In the genomic region with DNA sequence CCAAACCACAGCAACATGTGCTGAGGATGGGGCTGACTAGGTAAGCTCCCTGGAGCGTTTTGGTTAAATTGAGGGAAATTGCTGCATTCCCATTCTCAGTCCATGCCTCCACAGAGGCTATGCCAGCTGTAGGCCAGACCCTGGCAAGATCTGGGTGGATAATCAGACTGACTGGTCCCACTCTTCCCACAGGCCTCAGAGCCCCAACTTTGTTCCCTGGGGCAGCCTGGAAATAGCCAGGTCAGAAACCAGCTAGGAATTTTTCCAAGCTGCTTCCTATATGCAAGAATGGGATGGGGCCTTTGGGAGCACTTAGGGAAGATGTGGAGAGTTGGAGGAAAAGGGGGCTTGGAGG, we compare ENCODE assay signal across 34 cellular contexts. TPM values are rescaled to one million over a fixed set of nuclear protein-coding genes. Genes with fewer than 3 reads are reported as not detected.
DNase-seq lines count a peak whose midpoint lies in the region; ATAC-seq, FAIRE-seq and TF ChIP-seq lines count a peak whose summit lies in the region.
"Had no signal": no experiment of that assay in that cellular context is flagged by ENCODE, and none has a peak within 500 bp of the region (broad histone marks: within the 10 kb centered on the region; RNA-seq: fewer than 3 reads in every experiment).

No MANE protein-coding gene starts in this region.

- intact Hi-C loops in HepG2 (cut with micrococcal nuclease; ENCODE audit: unreplicated experiment) (loop anchor here (2.0 to 10.0 kb wide), 2 partner anchors 44 to 1866 kb away; no protein-coding TSS in a partner anchor), right lobe of liver (cut with DNase I) (loop anchor here (5.0 to 10.0 kb wide), 2 partner anchors 54 to 309 kb away; no protein-coding TSS in a partner anchor), aorta (cut with DNase I) (loop anchor here (2.0 to 5.0 kb wide), 3 partner anchors 100 to 310 kb away; no protein-coding TSS in a partner anchor)

- no peaks in the 10 kb centered on the region for H3K9me3 ChIP-seq in HepG2 (ENCODE audit: low read length)
- H3K9me3 ChIP-seq in right lobe of liver = no peaks in the 10 kb centered on the region
- no peaks in the 10 kb centered on the region for H3K9me3 ChIP-seq in osteoblast (ENCODE audit: low read depth, low read length)
- H3K9me3 ChIP-seq in aorta (ENCODE audit: control insufficient read depth, low read length) = no peaks in the 10 kb centered on the region
- H3K9me3 ChIP-seq: BE2C, mucosa of descending colon, ovary, SJSA1, thyroid gland had no signal

- no TSS peak for BruUV-seq in HepG2 (replicated peaks; lab: Mats Ljungman, UMichigan)

- H3K27me3 ChIP-seq in HepG2 (ENCODE audit: control insufficient read depth in 1 of 2, insufficient read depth in 2 of 2, low read length in 2 of 2) (no peaks in the 10 kb centered on the region; a peak in 1 of 5 replicates), right lobe of liver (no peaks in the 10 kb centered on the region), osteoblast (ENCODE audit: insufficient read depth, low read length) (no peaks in the 10 kb centered on the region), aorta (ENCODE audit: control insufficient read depth in 1 of 2, insufficient read depth in 2 of 2, low read length in 1 of 2) (peaks cover 0 to 1% of the 10 kb centered on the region in 2 donors)
- H3K27me3 ChIP-seq: BE2C, ovary, SJSA1, thyroid gland had no signal

- H3K4me3 ChIP-seq in HepG2 (replicated peaks in 1 of 3; ENCODE audit: insufficient read depth in 1 of 3, low read depth in 2 of 3, low read length in 3 of 3) (peak overlapping the region; percentile 21 to 98 (median 90); a peak in 5 of 6 replicates), right lobe of liver (no peak overlapping the region), fibroblast of the aortic adventitia (ENCODE audit: low read depth, low read length) (no peak overlapping the region), osteoblast (ENCODE audit: insufficient read depth, low read length) (no peak overlapping the region), aorta (ENCODE audit: low read length in 2 of 2) (no peak overlapping the region)
- H3K4me3 ChIP-seq: GM12878, lung, mucosa of descending colon, SJSA1, thyroid gland had no signal

- in situ Hi-C loops in HepG2 (cut with HindIII; ENCODE audit: extremely low pct_ligation_motif_present, low pct_unique_long_range_greater_than_20kb) = loop anchor here (5.0 kb wide), 1 partner anchor 46 kb away; no protein-coding TSS in a partner anchor

- no peak for TF ChIP-seq POLR2A in HepG2 (IDR thresholded peaks at IDR 0.05; ENCODE audit: insufficient read depth in 1 of 2, low read depth in 2 of 2, low read length in 2 of 2)
- no peak for TF ChIP-seq POLR2A in right lobe of liver (IDR thresholded peaks at IDR 0.05)

- FAIRE-seq in HepG2 (lab: Jason Lieb, UNC) = no peak
- FAIRE-seq: bronchial epithelial cell, colon, GM12878, keratinocyte had no signal

- POLR2A ChIA-PET in HepG2 (lab: Yijun Ruan, JAX) = interaction anchor here (0.8 to 4.5 kb wide), 10 partner anchors 20 to 311 kb away, joined by 3 to 59 read pairs (median 12); a partner anchor contains a TSS

- no peak for TF ChIP-seq RAD21 in HepG2 (CRISPR knock-in tag; IDR thresholded peaks at IDR 0.05)

- no CpG with 5 or more reads among the region's 1 CpG for WGBS in HepG2 (ENCODE audit: low lambda C conversion rate)
- WGBS in right lobe of liver (ENCODE audit: insufficient coverage, low coverage, low lambda C conversion rate, missing lambda C conversion rate) = 33% methylated on average over 1 of the region's 1 CpG
- 69 to 71% methylated on average over 1 of the region's 1 CpG for whole genome bisulfite sequencing in aorta, 2 donors

- DNase-seq in HepG2 (ENCODE audit: low spot score) = no peak
- no peak for DNase-seq in right lobe of liver
- peak; percentile 45 for DNase-seq in fibroblast of the aortic adventitia (ENCODE audit: low read depth)
- peak; percentile 51 for DNase-seq in osteoblast (ENCODE audit: insufficient read length, low spot score, missing footprints)
- peak; percentile 17 to 43 for DNase-seq in aorta
- DNase-seq in activated gamma-delta T cell treated with Interleukin-2 at 50 U/mL for 16 hours = no peak
- no peak for DNase-seq in activated naive CD4-positive, alpha-beta T cell (lab: John Stamatoyannopoulos, UW)
- DNase-seq in T-helper 1 cell = no peak
- DNase-seq: ACHN; activated CD4-positive, alpha-beta T cell treated with anti-CD3 and anti-CD28 coated beads for 36 hours; activated CD8-positive, alpha-beta T cell treated with anti-CD3 and anti-CD28 coated beads, Interleukin-2, amount 10 ng/mL, durations not matched to agents 7 days and 5 days; activated naive CD4-positive, alpha-beta T cell treated with anti-CD3 and anti-CD28 coated beads, Interleukin-2, amount 50 U/mL, for 16 hours; amniotic stem cell; CD8-positive, alpha-beta T cell; effector CD4-positive, alpha-beta T cell; glutamatergic neuron; H7; Karpas-422; MV-4-11; NCI-H2107; nephron progenitor cell; stimulated activated CD8-positive, alpha-beta memory T cell treated with anti-CD3 and anti-CD28 coated beads, Interleukin-4, amount 100 ng/mL, for 48 hours; T1000 had no signal

- H2AFZ ChIP-seq in HepG2 (ENCODE audit: low read length) (no peak overlapping the region), osteoblast (ENCODE audit: low read length) (no peak overlapping the region)

- H3K79me2 ChIP-seq in HepG2 (ENCODE audit: insufficient read depth, low read length) = peaks cover 33% of the 10 kb centered on the region
- peaks cover 34% of the 10 kb centered on the region for H3K79me2 ChIP-seq in osteoblast (ENCODE audit: insufficient read depth, low read length)

- H3K9ac ChIP-seq in HepG2 (ENCODE audit: insufficient read depth, low read depth, low read length) = peak overlapping the region; percentile 13; the same call in 1 of the 2 replicates

- CTCF ChIA-PET in HepG2 (lab: Yijun Ruan, JAX; ENCODE audit: low intra/inter-chr PET ratio, low total read pairs) = interaction anchor here (0.9 to 3.3 kb wide), 6 partner anchors 29 to 308 kb away, joined by 3 to 33 read pairs (median 11); no protein-coding TSS in a partner anchor

- H3K4me1 ChIP-seq in HepG2 (ENCODE audit: insufficient read depth, low read length) (peaks cover 64% of the 10 kb centered on the region), right lobe of liver (peaks cover 0 to 26% (median 9%) of the 10 kb centered on the region in 4 donors), osteoblast (ENCODE audit: insufficient read depth, low read length) (peaks cover 31% of the 10 kb centered on the region), aorta (ENCODE audit: control insufficient read depth in 1 of 2, insufficient read depth in 2 of 2, low read length in 2 of 2) (no peaks in the 10 kb centered on the region)

- H4K20me1 ChIP-seq in HepG2 (ENCODE audit: insufficient read depth, low read length) = peaks cover 22% of the 10 kb centered on the region
- peaks cover 22% of the 10 kb centered on the region for H4K20me1 ChIP-seq in osteoblast (ENCODE audit: insufficient read depth, low read length)

- TF ChIP-seq CTCF in HepG2 (CRISPR knock-in tag; IDR thresholded peaks at IDR 0.05) (no peak), right lobe of liver (IDR thresholded peaks at IDR 0.05) (no peak), fibroblast of the aortic adventitia (IDR thresholded peaks at IDR 0.05; ENCODE audit: insufficient read depth, low read length) (no peak), osteoblast (IDR thresholded peaks at IDR 0.05; ENCODE audit: extremely low read depth, low read depth, low read length) (no peak)

- H3K4me2 ChIP-seq in HepG2 (ENCODE audit: low read depth, low read length) (peak overlapping the region; percentile 79), osteoblast (ENCODE audit: insufficient read depth, low read length) (peak overlapping the region; percentile 34)

- H3K36me3 ChIP-seq in HepG2 (replicated peaks in 1 of 2; ENCODE audit: control insufficient read depth in 1 of 2, insufficient read depth in 2 of 2, low read length in 2 of 2) (peaks cover 0 to under 1% of the 10 kb centered on the region in 2 experiments; a peak in 1 of 5 replicates), right lobe of liver (no peaks in the 10 kb centered on the region), osteoblast (ENCODE audit: insufficient read depth, low read length) (peaks cover 7% of the 10 kb centered on the region), aorta (ENCODE audit: control insufficient read depth in 1 of 2, insufficient read depth in 2 of 2, low read length in 1 of 2) (no peaks in the 10 kb centered on the region)
- H3K36me3 ChIP-seq: ovary had no signal

- ATAC-seq in HepG2 = no peak
- no peak for ATAC-seq in right lobe of liver
- no peak for ATAC-seq in aorta (ENCODE audit: low FRiP score)
- ATAC-seq: activated CD4-positive, alpha-beta T cell treated with anti-CD3 and anti-CD28 coated beads for 36 hours; activated CD8-positive, alpha-beta T cell treated with anti-CD3 and anti-CD28 coated beads, Interleukin-2, amount 10 ng/mL, durations not matched to agents 7 days and 5 days; CD8-positive, alpha-beta T cell; GM12878; mucosa of descending colon; Panc1 had no signal

- no peak overlapping the region for H3K27ac ChIP-seq in HepG2 (ENCODE audit: extremely low read length, insufficient read depth, low read length)
- H3K27ac ChIP-seq in right lobe of liver = peak overlapping the region in 1 of 3 donors; percentile 96
- H3K27ac ChIP-seq in osteoblast (ENCODE audit: low read depth, low read length) = peak overlapping the region; percentile 79
- H3K27ac ChIP-seq in aorta (ENCODE audit: low read depth in 1 of 2, low read length in 2 of 2) = no peak overlapping the region
- H3K27ac ChIP-seq: SJSA1 had no signal

- TF ChIP-seq EP300 in HepG2 (IDR thresholded peaks at IDR 0.05; ENCODE audit: low read depth in 2 of 2, low read length in 2 of 2) (no peak), HepG2 (CRISPR knock-in tag; IDR thresholded peaks at IDR 0.05; ENCODE audit: borderline replicate concordance) (no peak)

RNA-seq across cellular contexts. Expression of a gene that starts 1.5 kb away (rescaled TPM):
- total RNA-seq in HepG2 (2016; rRNA removed; fragmentation: Illumina TruSeq; extraction: Trizol) (34.1 and 68.1 TPM in 2 replicates), right lobe of liver (100 to 1,000 TPM in 5 of 6 experiments, 10 to 100 TPM in 1; 91.3 to 571 (median 132) TPM), fibroblast of the aortic adventitia (ENCODE audit: low replicate concordance) (98.9 and 163 TPM in 2 replicates), osteoblast (152 and 193 TPM in 2 replicates), aorta (100 to 1,000 TPM; 107 to 247 TPM)
- 13.4 and 14.2 TPM in 2 replicates for total RNA-seq in HepG2 (2016; cell fraction: cytosol; rRNA removed; fragmentation: Illumina TruSeq; extraction: Trizol; ENCODE audit: low read depth)
- 26.8 and 72.7 TPM in 2 replicates for total RNA-seq in HepG2 (2016; cell fraction: insoluble cytoplasmic fraction; rRNA removed; fragmentation: Illumina TruSeq; extraction: Trizol)
- 33.1 and 34.4 TPM in 2 replicates for total RNA-seq in HepG2 (2016; cell fraction: membrane; rRNA removed; fragmentation: Illumina TruSeq; extraction: Trizol)
- 81.5 and 95.8 TPM in 2 replicates for total RNA-seq in HepG2 (2016; cell fraction: nucleus; rRNA removed; fragmentation: Illumina TruSeq; extraction: Trizol)
- polyA plus RNA-seq in HepG2 (2011; rRNA removed) (629 and 1,104 TPM in 2 replicates), aorta (1 to 10 TPM; 7.6 to 8.0 TPM)
- polyA plus RNA-seq in HepG2 (2011; cell fraction: cytosol; rRNA removed) = 292 and 298 TPM in 2 replicates
- polyA plus RNA-seq in HepG2 (2011; cell fraction: nucleus; rRNA removed) = 3,652 and 4,474 TPM in 2 replicates
- 463 and 546 TPM in 2 replicates for polyA plus RNA-seq in HepG2 (2012)
- polyA plus RNA-seq in HepG2 (2016; cell fraction: cytosol; fragmentation: Illumina TruSeq; extraction: Trizol; ENCODE audit: low read depth) = 9.2 and 10.7 TPM in 2 replicates
- polyA plus RNA-seq in HepG2 (2016; cell fraction: insoluble cytoplasmic fraction; fragmentation: Illumina TruSeq; extraction: Trizol; ENCODE audit: low read depth) = 34.1 and 41.6 TPM in 2 replicates
- polyA plus RNA-seq in HepG2 (2016; cell fraction: membrane; fragmentation: Illumina TruSeq; extraction: Trizol; ENCODE audit: low read depth) = 24.8 and 25.3 TPM in 2 replicates
- 253 and 267 TPM in 2 replicates for polyA plus RNA-seq in HepG2 (2016; cell fraction: nucleus; fragmentation: Illumina TruSeq; extraction: Trizol; ENCODE audit: insufficient read depth, low read depth)
- polyA minus RNA-seq in HepG2 (2011; rRNA and poly(A)+ RNA removed; ENCODE audit: low replicate concordance) = 238 and 645 TPM in 2 replicates
- polyA minus RNA-seq in HepG2 (2011; cell fraction: cytosol; rRNA and poly(A)+ RNA removed) = 122 and 136 TPM in 2 replicates
- 312 and 405 TPM in 2 replicates for polyA minus RNA-seq in HepG2 (2011; cell fraction: nucleus; rRNA and poly(A)+ RNA removed)

Comparison
In these comparisons a context has a peak if more than half of its experiments do, and no peak if none do; other contexts are left out.
1. H3K4me3 ChIP-seq: peak in HepG2 (3 of 3); none in right lobe of liver (0 of 3), fibroblast of the aortic adventitia (single experiment), osteoblast (single experiment) and aorta (0 of 2).
2. DNase-seq: peak in fibroblast of the aortic adventitia (single experiment), osteoblast (single experiment) and aorta (2 of 2); none in HepG2 (single experiment), right lobe of liver (0 of 3), activated gamma-delta T cell treated with Interleukin-2 at 50 U/mL for 16 hours (single experiment), activated naive CD4-positive, alpha-beta T cell (0 of 4) and T-helper 1 cell (0 of 5).